Comparison of ENCODE assay signal across 20 cellular contexts in genomic region chr5:159657298-159657697, GRCh38.
"Had no signal": no experiment of that assay in that cellular context is flagged by ENCODE, and none has a peak within 500 bp of the region (broad histone marks: within the 10 kb centered on the region; RNA-seq: fewer than 3 reads in every experiment).

No MANE protein-coding gene starts in this region.

- ATAC-seq: K562, Panc1, PC-3 had no signal

- H3K27ac ChIP-seq: KMS-11, RWPE1 had no signal

- H3K9me2 ChIP-seq: SK-N-SH had no signal

- H3K9ac ChIP-seq: KMS-11, SK-N-SH had no signal

- DNase-seq: Kasumi-1; MM.1S; NCI-H1092 treated with DMSO at 0.1 percent for 48 hours; NCI-H1436; NCI-H187 treated with DMSO at 0.1 percent for 48 hours; NCI-H2029 treated with DMSO at 0.1 percent for 48 hours; NCI-H345; NCI-H446 treated with DMSO at 0.1 percent for 48 hours; NCI-H510A treated with DMSO at 0.1 percent for 48 hours; NCI-H748 treated with DMSO at 0.1 percent for 48 hours; NK-92 treated with Interleukin-12 subunit alpha and Interleukin-12 subunit beta, amount 100 ng/mL, for 24 hours; PC-3; SHP77; SK-N-SH; SW 1271 had no signal

- H3K4me3 ChIP-seq: K562 had no signal

- H3K27me3 Mint-ChIP-seq: IgD-negative memory B cell had no signal

- H3K36me3 Mint-ChIP-seq: IgD-negative memory B cell had no signal

- H3K9me3 Mint-ChIP-seq: IgD-negative memory B cell had no signal

- H3K4me3 Mint-ChIP-seq: IgD-negative memory B cell had no signal

- H3K9me3 ChIP-seq: SK-N-SH had no signal

- H3K4me2 ChIP-seq: KMS-11, SK-N-SH had no signal
